1 cellular context compared by ENCODE assay signal in genomic region chr20:17762873-17763557, GRCh38.
TF ChIP-seq lines count a peak whose summit lies in the region.

No MANE protein-coding gene starts in this region.

TF ChIP-seq in GM23338, 12 proteins besides CTCF, POLR2A, EP300 and RAD21 (continued from another document):
- TF ChIP-seq JUNB (IDR thresholded peaks at IDR 0.05; ENCODE audit: unreplicated experiment) (no peak), POLR2AphosphoS5 (IDR thresholded peaks at IDR 0.05; ENCODE audit: low read depth) (no peak), ZNF462 (CRISPR knock-in tag; IDR thresholded peaks at IDR 0.05) (no peak), REST (IDR thresholded peaks at IDR 0.05; ENCODE audit: unreplicated experiment) (no peak), EZH2 (IDR thresholded peaks at IDR 0.05; ENCODE audit: low read depth, unreplicated experiment) (no peak), ZNF114 (CRISPR knock-in tag; IDR thresholded peaks at IDR 0.05) (no peak), NANOG (IDR thresholded peaks at IDR 0.05; ENCODE audit: borderline replicate concordance) (no peak), CREB1 (CRISPR knock-in tag; IDR thresholded peaks at IDR 0.05; ENCODE audit: low read depth) (no peak)
